ENCODE assay signal across 15 cellular contexts in the genomic region with DNA sequence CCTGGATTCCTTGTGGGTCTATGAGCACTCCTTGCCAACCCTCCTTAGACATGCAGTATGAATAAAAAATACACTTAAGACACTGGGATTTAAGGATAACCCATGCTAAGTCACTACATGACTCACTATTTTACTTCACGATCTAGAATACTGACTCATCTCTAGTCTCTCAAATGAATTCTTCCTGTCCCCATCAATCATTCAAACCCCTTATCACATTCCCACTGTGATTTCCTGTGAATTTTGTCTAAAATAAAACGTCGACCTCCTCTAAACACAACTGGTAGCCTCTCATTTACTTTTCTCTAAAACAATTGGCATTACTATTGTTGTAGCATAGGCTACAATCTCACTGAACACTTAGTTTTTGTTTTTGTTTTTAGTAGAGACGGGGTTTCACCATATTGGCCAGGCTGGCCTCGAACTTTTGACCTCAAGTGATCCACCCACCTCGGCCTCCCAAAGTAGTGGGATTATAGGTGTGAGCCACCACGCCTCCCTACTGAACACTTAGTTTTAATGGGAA. TPM values are rescaled to one million over a fixed set of nuclear protein-coding genes. Genes with fewer than 3 reads are reported as not detected.
A peak's percentile ranks its signal among the peaks of the same experiment; 100 is the strongest.
DNase-seq lines count a peak whose midpoint lies in the region; ATAC-seq and TF ChIP-seq lines count a peak whose summit lies in the region.
"Had no signal": no experiment of that assay in that cellular context is flagged by ENCODE, and none has a peak within 500 bp of the region (broad histone marks: within the 10 kb centered on the region; RNA-seq: fewer than 3 reads in every experiment).

No MANE protein-coding gene starts in this region.

- H3K36me3 Mint-ChIP-seq in activated CD4-positive, alpha-beta T cell treated with anti-CD3 and anti-CD28 coated beads, Interleukin-2, amount 10 ng/mL, durations not matched to agents 7 days and 5 days (ENCODE audit: low read depth): no peaks in the 10 kb centered on the region

- CTCF ChIA-PET in activated CD4-positive, alpha-beta T cell treated with anti-CD3 and anti-CD28 coated beads, Interleukin-2, amount 10 ng/mL, durations not matched to agents 7 days and 5 days (lab: Charles Lee): no interaction called here

- no peak overlapping the region for H3K4me3 ChIP-seq in fibroblast of mammary gland (ENCODE audit: control insufficient read depth, low read depth, low read length)
- H3K4me3 ChIP-seq in coronary artery: no peak overlapping the region
- H3K4me3 ChIP-seq: skin epidermis had no signal

- no peak for DNase-seq in activated CD4-positive, alpha-beta T cell treated with anti-CD3 and anti-CD28 coated beads, Interleukin-2, amount 10 ng/mL, durations not matched to agents 7 days and 5 days
- DNase-seq in activated CD4-positive, alpha-beta T cell treated with anti-CD3 and anti-CD28 coated beads, Interleukin-2, amount 50 U/mL, for 4 hours: no peak
- peak; percentile 40 to 79 for DNase-seq in SW 1271 (lab: John Stamatoyannopoulos, UW)
- peak; percentile 88 for DNase-seq in fibroblast of mammary gland (ENCODE audit: low read depth)
- peak; percentile 62 for DNase-seq in stromal cell of bone marrow (ENCODE audit: low read depth)
- DNase-seq in coronary artery (ENCODE audit: low spot score): no peak
- no peak for DNase-seq in GM19240 (ENCODE audit: insufficient read length, low spot score)
- DNase-seq: activated naive CD8-positive, alpha-beta T cell treated with anti-CD3 and anti-CD28 coated beads, Interleukin-2, amount 10 ng/mL, durations not matched to agents 7 days and 5 days; AML-193; NCI-H1105 had no signal

- H3K27ac Mint-ChIP-seq in activated CD4-positive, alpha-beta T cell treated with anti-CD3 and anti-CD28 coated beads, Interleukin-2, amount 10 ng/mL, durations not matched to agents 7 days and 5 days: peak overlapping the region; percentile 39
- H3K27ac Mint-ChIP-seq: activated naive CD8-positive, alpha-beta T cell treated with anti-CD3 and anti-CD28 coated beads, Interleukin-2, amount 10 ng/mL, durations not matched to agents 7 days and 5 days; memory B cell; stimulated activated memory B cell treated with anti-CD40 and anti-IgM and Interleukin-4, amounts not matched to agents 10 μg/mL and 1 μg/mL and 100 μg/mL, for 72 hours had no signal

- POLR2A ChIA-PET in activated CD4-positive, alpha-beta T cell treated with anti-CD3 and anti-CD28 coated beads, Interleukin-2, amount 10 ng/mL, durations not matched to agents 7 days and 5 days (lab: Charles Lee): no interaction called here

- ATAC-seq in GM19035 (IDR thresholded peaks at IDR 0.05; ENCODE audit: unreplicated experiment): no peak
- ATAC-seq: activated CD4-positive, CD25-positive, alpha-beta regulatory T cell treated with anti-CD3 and anti-CD28 coated beads, Interleukin-2, amount 50 U/mL, for 24 hours; stimulated activated memory B cell treated with anti-CD40 and anti-IgM and Interleukin-4, amounts not matched to agents 10 μg/mL and 1 μg/mL and 100 μg/mL, for 72 hours had no signal

- H3K27ac ChIP-seq in coronary artery: no peak overlapping the region
- H3K27ac ChIP-seq: skin epidermis had no signal

- H3K9me3 Mint-ChIP-seq in activated CD4-positive, alpha-beta T cell treated with anti-CD3 and anti-CD28 coated beads, Interleukin-2, amount 10 ng/mL, durations not matched to agents 7 days and 5 days: no peaks in the 10 kb centered on the region
- H3K9me3 Mint-ChIP-seq: activated naive CD8-positive, alpha-beta T cell treated with anti-CD3 and anti-CD28 coated beads, Interleukin-2, amount 10 ng/mL, durations not matched to agents 7 days and 5 days; memory B cell; stimulated activated memory B cell treated with anti-CD40 and anti-IgM and Interleukin-4, amounts not matched to agents 10 μg/mL and 1 μg/mL and 100 μg/mL, for 72 hours had no signal

- peaks cover 26% of the 10 kb centered on the region for H3K4me1 Mint-ChIP-seq in activated CD4-positive, alpha-beta T cell treated with anti-CD3 and anti-CD28 coated beads, Interleukin-2, amount 10 ng/mL, durations not matched to agents 7 days and 5 days

- no peak for TF ChIP-seq CTCF in fibroblast of mammary gland (conservative IDR thresholded peaks at IDR 0.05; ENCODE audit: control insufficient read depth, insufficient read depth, low read depth, low read length)
- no peak for TF ChIP-seq CTCF in coronary artery (IDR thresholded peaks at IDR 0.05)

- H3K27me3 Mint-ChIP-seq in activated CD4-positive, alpha-beta T cell treated with anti-CD3 and anti-CD28 coated beads, Interleukin-2, amount 10 ng/mL, durations not matched to agents 7 days and 5 days: peaks cover 12% of the 10 kb centered on the region

- no peak overlapping the region for H3K4me3 Mint-ChIP-seq in activated CD4-positive, alpha-beta T cell treated with anti-CD3 and anti-CD28 coated beads, Interleukin-2, amount 10 ng/mL, durations not matched to agents 7 days and 5 days
- H3K4me3 Mint-ChIP-seq: activated naive CD8-positive, alpha-beta T cell treated with anti-CD3 and anti-CD28 coated beads, Interleukin-2, amount 10 ng/mL, durations not matched to agents 7 days and 5 days; memory B cell; stimulated activated memory B cell treated with anti-CD40 and anti-IgM and Interleukin-4, amounts not matched to agents 10 μg/mL and 1 μg/mL and 100 μg/mL, for 72 hours had no signal

RNA-seq across cellular contexts. Expression of gene IQUB, which starts 3.9 kb away (rescaled TPM):
- total RNA-seq in activated CD4-positive, alpha-beta T cell treated with anti-CD3 and anti-CD28 coated beads, Interleukin-2, amount 10 ng/mL, durations not matched to agents 7 days and 5 days: not detected
- total RNA-seq: activated naive CD8-positive, alpha-beta T cell treated with anti-CD3 and anti-CD28 coated beads, Interleukin-2, amount 10 ng/mL, durations not matched to agents 7 days and 5 days had no signal

RNA-seq across cellular contexts. Expression of gene NDUFA5, which starts 19.4 kb away (rescaled TPM):
- total RNA-seq in activated CD4-positive, alpha-beta T cell treated with anti-CD3 and anti-CD28 coated beads, Interleukin-2, amount 10 ng/mL, durations not matched to agents 7 days and 5 days: 10 to 100 TPM; 45.4 to 49.7 TPM

Comparison
In these comparisons a context has a peak if more than half of its experiments do, and no peak if none do; other contexts are left out.
1. DNase-seq: peak in SW 1271 (2 of 2), fibroblast of mammary gland (single experiment) and stromal cell of bone marrow (single experiment); none in activated CD4-positive, alpha-beta T cell treated with anti-CD3 and anti-CD28 coated beads, Interleukin-2, amount 10 ng/mL, durations not matched to agents 7 days and 5 days (single experiment), activated CD4-positive, alpha-beta T cell treated with anti-CD3 and anti-CD28 coated beads, Interleukin-2, amount 50 U/mL, for 4 hours (0 of 2), coronary artery (single experiment) and GM19240 (single experiment).